ENCODE assay signal across 8 cellular contexts in genomic region chr4:47704693-47705325, GRCh38.
A peak's percentile ranks its signal among the peaks of the same experiment; 100 is the strongest.
DNase-seq lines count a peak whose midpoint lies in the region; ATAC-seq, FAIRE-seq and TF ChIP-seq lines count a peak whose summit lies in the region.

No MANE protein-coding gene starts in this region.

- DNase-seq in NCI-H2171 treated with DMSO at 0.1 percent for 48 hours (lab: John Stamatoyannopoulos, UW) (peak; percentile 1), NCI-H2171 (lab: John Stamatoyannopoulos, UW) (no peak), HFF-Myc (ENCODE audit: extremely low read depth, low read depth) (no peak), NCI-H2196 treated with DMSO at 0.1 percent for 48 hours (lab: John Stamatoyannopoulos, UW; ENCODE audit: unreplicated experiment) (peak; percentile 5), astrocyte of the hippocampus (ENCODE audit: low read depth, low spot score) (peak; percentile 35), left lobe of liver (ENCODE audit: low spot score) (peak; percentile 85), GM12891 (ENCODE audit: insufficient read length, low spot score) (no peak), dedifferentiated amniotic fluid mesenchymal stem cell (ENCODE audit: extremely low spot score) (no peak)

- peak; percentile 44 for TF ChIP-seq CTCF in HFF-Myc (IDR thresholded peaks at IDR 0.05; ENCODE audit: low read depth, low read length, missing control alignments)

- no peak for FAIRE-seq in GM12891 (lab: Jason Lieb, UNC)

- ATAC-seq in left lobe of liver = peak; percentile 88

- no peak for TF ChIP-seq POLR2A in GM12891 (IDR thresholded peaks at IDR 0.05; ENCODE audit: low read depth, low read length)

- no peak overlapping the region for H3K4me3 ChIP-seq in HFF-Myc (replicated peaks; ENCODE audit: low read depth, low read length)

TF ChIP-seq in GM12891, 5 proteins besides CTCF, POLR2A, EP300 and RAD21:
- TF ChIP-seq TAF1 (IDR thresholded peaks at IDR 0.05; ENCODE audit: low read depth, low read length) (no peak), POLR2AphosphoS5 (IDR thresholded peaks at IDR 0.05; ENCODE audit: low read depth, low read length) (no peak), POU2F2 (IDR thresholded peaks at IDR 0.05; ENCODE audit: low read depth, low read length) (no peak), SPI1 (IDR thresholded peaks at IDR 0.05; ENCODE audit: low read depth, low read length) (no peak), PAX5 (IDR thresholded peaks at IDR 0.05; ENCODE audit: insufficient read depth, low read length, severe bottlenecking) (no peak)

Comparison
In these comparisons a context has a peak if more than half of its experiments do, and no peak if none do; other contexts are left out.
1. DNase-seq: peak in NCI-H2171 treated with DMSO at 0.1 percent for 48 hours (single experiment), NCI-H2196 treated with DMSO at 0.1 percent for 48 hours (single experiment), astrocyte of the hippocampus (single experiment) and left lobe of liver (single experiment); none in NCI-H2171 (single experiment), HFF-Myc (single experiment), GM12891 (single experiment) and dedifferentiated amniotic fluid mesenchymal stem cell (single experiment).